In genomic region chr13:97802213-97802612, GRCh38 we compare ENCODE assay signal across 24 cellular contexts.
"Had no signal": no experiment of that assay in that cellular context is flagged by ENCODE, and none has a peak within 500 bp of the region (broad histone marks: within the 10 kb centered on the region; RNA-seq: fewer than 3 reads in every experiment).

No MANE protein-coding gene starts in this region.

- H3K4me1 Mint-ChIP-seq: memory B cell; naive thymus-derived CD8-positive, alpha-beta T cell; neural crest cell; stimulated activated effector memory CD8-positive, alpha-beta T cell treated with anti-CD3 and anti-CD28 coated beads, Interleukin-12 subunit alpha, Interleukin-12 subunit beta, amount 100 ng/mL, for 72 hours had no signal

- H3K4me1 ChIP-seq: left ventricle myocardium inferior, pancreas, prostate gland, tibial artery, uterus had no signal

- H3K9me3 Mint-ChIP-seq: type B pancreatic cell had no signal

- H3K4me3 ChIP-seq: left ventricle myocardium inferior, pancreas, prostate gland, skin epidermis, suprapubic skin, thoracic aorta, tibial artery, uterus had no signal

- H3K4me3 Mint-ChIP-seq: memory B cell; naive thymus-derived CD8-positive, alpha-beta T cell; nephron; neural crest cell; stimulated activated effector memory CD8-positive, alpha-beta T cell treated with anti-CD3 and anti-CD28 coated beads, Interleukin-12 subunit alpha, Interleukin-12 subunit beta, amount 100 ng/mL, for 72 hours; stimulated activated naive CD8-positive, alpha-beta T cell treated with anti-CD3 and anti-CD28 coated beads, Interleukin-15, Interleukin-2, amounts not matched to agents 100 ng/mL and 50 ng/mL, for 24 hours; type B pancreatic cell had no signal

- DNase-seq: islet precursor cell; left ventricle myocardium inferior; naive thymus-derived CD8-positive, alpha-beta T cell; nucleus accumbens; pancreas; posterior cingulate gyrus; retina; right cardiac atrium; stimulated activated CD4-positive, alpha-beta T cell treated with anti-CD3 and anti-CD28 coated beads, Interleukin-12 subunit alpha, Interleukin-12 subunit beta, amount 100 ng/mL, for 4 hours; stimulated activated CD4-positive, alpha-beta T cell treated with anti-CD3 and anti-CD28 coated beads, Interleukin-15, amount 100 ng/mL, for 24 hours; stimulated activated CD4-positive, alpha-beta T cell treated with anti-CD3 and anti-CD28 coated beads, Interleukin-4, amount 100 ng/mL, for 24 hours; stimulated activated naive CD4-positive, alpha-beta T cell; tibial artery; uterus had no signal

- H3K36me3 ChIP-seq: left ventricle myocardium inferior, pancreas, prostate gland, suprapubic skin, thoracic aorta, tibial artery, uterus had no signal

- H3K36me3 Mint-ChIP-seq: memory B cell; stimulated activated effector memory CD8-positive, alpha-beta T cell treated with anti-CD3 and anti-CD28 coated beads, Interleukin-12 subunit alpha, Interleukin-12 subunit beta, amount 100 ng/mL, for 72 hours; type B pancreatic cell had no signal

- H3K27me3 Mint-ChIP-seq: type B pancreatic cell had no signal

- H3K27me3 ChIP-seq: pancreas, suprapubic skin, tibial artery, uterus had no signal

- H3K27ac Mint-ChIP-seq: memory B cell; naive thymus-derived CD8-positive, alpha-beta T cell; nephron; stimulated activated effector memory CD8-positive, alpha-beta T cell treated with anti-CD3 and anti-CD28 coated beads, Interleukin-12 subunit alpha, Interleukin-12 subunit beta, amount 100 ng/mL, for 72 hours; stimulated activated naive CD8-positive, alpha-beta T cell treated with anti-CD3 and anti-CD28 coated beads, Interleukin-15, Interleukin-2, amounts not matched to agents 100 ng/mL and 50 ng/mL, for 24 hours; type B pancreatic cell had no signal

- H3K27ac ChIP-seq: left ventricle myocardium inferior, pancreas, prostate gland, skin epidermis, suprapubic skin, thoracic aorta, tibial artery, uterus had no signal
